In the genomic region with DNA sequence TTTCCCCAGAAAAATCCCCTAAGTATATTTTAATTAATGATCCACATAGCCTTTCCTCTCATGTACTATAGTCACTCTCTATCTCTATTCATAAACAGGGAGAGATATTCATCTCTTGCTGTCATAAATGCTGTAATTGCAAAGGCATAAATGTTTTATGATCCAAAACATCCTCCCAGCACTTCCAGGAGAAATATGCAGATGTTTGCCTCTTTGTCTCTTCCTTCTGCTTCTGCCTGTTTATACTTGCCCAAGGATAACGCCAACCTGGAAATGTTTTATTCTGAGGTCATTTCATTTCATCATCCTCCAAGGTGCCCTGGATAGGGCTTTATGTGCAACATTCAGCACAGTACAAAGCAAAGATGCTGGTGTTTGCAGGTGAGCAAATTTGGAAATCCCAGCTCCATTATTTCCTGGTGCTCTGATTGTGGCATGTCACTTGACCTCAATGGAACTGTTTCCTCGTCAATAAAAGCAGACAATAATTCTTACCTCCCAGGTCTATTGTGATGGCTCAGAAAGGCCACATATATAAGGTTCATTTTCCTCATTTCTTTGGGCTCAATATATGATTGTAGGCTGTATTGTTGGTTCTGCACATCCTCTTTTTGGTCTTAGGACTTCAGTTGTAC, we compare ENCODE assay signal across 22 cellular contexts. TPM values are rescaled to one million over a fixed set of nuclear protein-coding genes. Genes with fewer than 3 reads are reported as not detected.
DNase-seq lines count a peak whose midpoint lies in the region; ATAC-seq and TF ChIP-seq lines count a peak whose summit lies in the region.
"Had no signal": no experiment of that assay in that cellular context is flagged by ENCODE, and none has a peak within 500 bp of the region (broad histone marks: within the 10 kb centered on the region; RNA-seq: fewer than 3 reads in every experiment).

No MANE protein-coding gene starts in this region.

- no peak for TF ChIP-seq CTCF in breast epithelium (IDR thresholded peaks at IDR 0.05)
- no peak for TF ChIP-seq CTCF in mucosa of descending colon (IDR thresholded peaks at IDR 0.05)

- ATAC-seq in mucosa of descending colon = peak; percentile 73
- ATAC-seq: CD8-positive, alpha-beta T cell; GM12878; K562 had no signal

- H3K4me1 ChIP-seq in breast epithelium (no peaks in the 10 kb centered on the region), mucosa of descending colon (ENCODE audit: low read depth) (peaks cover 12% of the 10 kb centered on the region)

- H3K36me3 ChIP-seq in breast epithelium (no peaks in the 10 kb centered on the region), mucosa of descending colon (ENCODE audit: low read depth) (no peaks in the 10 kb centered on the region)
- H3K36me3 ChIP-seq: transverse colon had no signal

- intact Hi-C loops in breast epithelium (cut with DNase I; ENCODE audit: low total_unique reads) (no loop called here), mucosa of descending colon (cut with DNase I, micrococcal nuclease) (no loop called here)

- H3K27me3 ChIP-seq in breast epithelium = no peaks in the 10 kb centered on the region
- H3K27me3 ChIP-seq: transverse colon had no signal

- peak overlapping the region; percentile 23 to 52 for H3K27ac ChIP-seq in breast epithelium
- H3K27ac ChIP-seq: dorsolateral prefrontal cortex, skin epidermis, transverse colon had no signal

- H3K9me3 ChIP-seq in breast epithelium (no peaks in the 10 kb centered on the region), mucosa of descending colon (no peaks in the 10 kb centered on the region)
- H3K9me3 ChIP-seq: transverse colon had no signal

- TF ChIP-seq POLR2A in breast epithelium (IDR thresholded peaks at IDR 0.05) = no peak

- DNase-seq in NCI-H1417 (lab: John Stamatoyannopoulos, UW) (peak in 2 of 3 experiments; percentile 7 to 51), NCI-H1417 treated with DMSO at 0.1 percent for 48 hours (lab: John Stamatoyannopoulos, UW) (no peak), NCI-H2196 (lab: John Stamatoyannopoulos, UW; ENCODE audit: unreplicated experiment) (peak; percentile 34), breast epithelium (ENCODE audit: low spot score in 2 of 2) (no peak), mucosa of descending colon (no peak), T-helper 1 cell (no peak), NCI-H1694 treated with DMSO at 0.1 percent for 48 hours (lab: John Stamatoyannopoulos, UW) (no peak)
- DNase-seq in activated CD8-positive, alpha-beta memory T cell treated with anti-CD3 and anti-CD28 coated beads, Interleukin-2, amount 50 U/mL, for 48 hours = no peak
- DNase-seq: 8988T; activated CD4-positive, alpha-beta memory T cell treated with anti-CD3 and anti-CD28 coated beads for 36 hours; activated naive CD8-positive, alpha-beta T cell treated with anti-CD3 and anti-CD28 coated beads for 36 hours; CD8-positive, alpha-beta T cell; cerebellar nuclear complex; dorsolateral prefrontal cortex; foreskin fibroblast; nucleus accumbens; stimulated activated CD4-positive, alpha-beta T cell treated with anti-CD3 and anti-CD28 coated beads, Interleukin-1b, Interleukin-23, amount 100 ng/mL, for 48 hours; transverse colon had no signal

- no peak overlapping the region for H3K4me3 ChIP-seq in breast epithelium
- no peak overlapping the region for H3K4me3 ChIP-seq in mucosa of descending colon
- H3K4me3 ChIP-seq: dorsolateral prefrontal cortex, GM12878, K562, skin epidermis, transverse colon had no signal

RNA-seq across cellular contexts. Expression of a gene that starts 6.9 kb away (rescaled TPM):
- total RNA-seq in breast epithelium = 1 to 10 TPM in 1 of 3 donors, under 1 TPM in 2; 0.16 to 2.0 (median 0.66) TPM
- total RNA-seq in mucosa of descending colon = 1 to 10 TPM in 2 of 3 donors, under 1 TPM in 1; 0.80 to 8.7 (median 2.8) TPM
- total RNA-seq: CD8-positive, alpha-beta T cell; GM12878; K562; NCI-H460 had no signal

Comparison
In these comparisons a context has a peak if more than half of its experiments do, and no peak if none do; other contexts are left out.
1. DNase-seq: peak in NCI-H1417 (2 of 3) and NCI-H2196 (single experiment); none in NCI-H1417 treated with DMSO at 0.1 percent for 48 hours (single experiment), breast epithelium (0 of 2), mucosa of descending colon (0 of 3), T-helper 1 cell (0 of 5), NCI-H1694 treated with DMSO at 0.1 percent for 48 hours (single experiment) and activated CD8-positive, alpha-beta memory T cell treated with anti-CD3 and anti-CD28 coated beads, Interleukin-2, amount 50 U/mL, for 48 hours (single experiment).